In the genomic region with DNA sequence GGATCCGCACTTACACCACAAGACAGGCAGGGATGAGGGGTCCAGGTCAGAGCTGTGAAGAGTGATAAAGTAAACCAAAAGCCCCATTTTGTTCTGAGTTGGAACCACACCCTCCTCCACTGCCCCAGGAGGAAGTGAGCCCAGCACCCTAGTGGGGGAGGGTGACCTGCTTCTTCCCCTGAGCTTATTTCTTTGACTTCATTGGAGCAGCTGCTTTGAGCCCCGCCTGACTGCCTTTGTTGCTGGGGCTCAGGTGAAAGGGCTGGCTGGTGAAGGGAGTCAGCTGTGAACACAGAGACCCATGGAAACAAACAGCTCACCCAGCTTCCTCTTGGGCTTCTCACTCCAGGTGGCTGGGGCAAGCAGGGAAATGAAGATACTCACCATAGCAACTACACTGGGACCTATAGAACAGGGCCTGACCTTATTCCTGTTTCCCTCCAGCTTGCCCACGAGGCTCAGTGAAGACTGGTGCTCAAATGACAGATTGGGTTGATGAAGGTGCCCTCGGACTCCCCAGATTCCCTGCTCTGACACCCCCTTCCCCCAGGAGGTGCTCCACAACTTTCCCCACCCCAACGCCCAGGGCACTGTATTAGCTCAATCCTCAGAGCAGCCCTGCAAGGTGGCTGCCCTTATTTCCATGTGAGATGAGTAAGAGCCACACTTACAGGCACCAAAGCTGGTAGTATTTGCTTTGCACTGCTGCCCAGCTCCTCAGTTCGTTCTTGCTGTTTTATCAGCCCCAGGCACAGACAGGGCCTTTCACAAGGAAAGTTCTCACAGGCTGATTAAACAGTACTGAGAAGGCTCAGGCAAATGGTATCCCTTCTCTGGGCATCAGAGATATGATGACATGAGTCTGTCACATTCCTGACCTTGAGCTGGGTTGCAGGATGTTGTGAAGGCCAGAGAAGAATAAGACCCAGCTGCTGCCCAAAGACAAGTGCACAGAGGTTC, we compare ENCODE assay signal across 1 cellular context.
A peak's percentile ranks its signal among the peaks of the same experiment; 100 is the strongest.
TF ChIP-seq lines count a peak whose summit lies in the region.

No MANE protein-coding gene starts in this region.

TF ChIP-seq in GM12878, 131 proteins besides CTCF, POLR2A, EP300 and RAD21 (continued from another document):
- TF ChIP-seq EZH2 (IDR thresholded peaks at IDR 0.05; ENCODE audit: borderline replicate concordance, control insufficient read depth, low read depth, low read length) = no peak
- TF ChIP-seq PAX5 (IDR thresholded peaks at IDR 0.05; ENCODE audit: borderline replicate concordance, low read depth, low read length) = peak; percentile 49
- no peak for TF ChIP-seq BMI1 (IDR thresholded peaks at IDR 0.05; ENCODE audit: borderline replicate concordance)
- TF ChIP-seq CHD4 (IDR thresholded peaks at IDR 0.05) = no peak
- peak; percentile 55 for TF ChIP-seq RAD51 (IDR thresholded peaks at IDR 0.05)
- peak; percentile 48; the same call in 1 of the 2 replicates for TF ChIP-seq POLR2AphosphoS5 (IDR thresholded peaks at IDR 0.05; ENCODE audit: low read length)
- TF ChIP-seq IKZF2 (IDR thresholded peaks at IDR 0.05) = peak in 1 of 2 experiments; percentile 47; a peak in 2 of 4 replicates
- TF ChIP-seq, protein P1, sequence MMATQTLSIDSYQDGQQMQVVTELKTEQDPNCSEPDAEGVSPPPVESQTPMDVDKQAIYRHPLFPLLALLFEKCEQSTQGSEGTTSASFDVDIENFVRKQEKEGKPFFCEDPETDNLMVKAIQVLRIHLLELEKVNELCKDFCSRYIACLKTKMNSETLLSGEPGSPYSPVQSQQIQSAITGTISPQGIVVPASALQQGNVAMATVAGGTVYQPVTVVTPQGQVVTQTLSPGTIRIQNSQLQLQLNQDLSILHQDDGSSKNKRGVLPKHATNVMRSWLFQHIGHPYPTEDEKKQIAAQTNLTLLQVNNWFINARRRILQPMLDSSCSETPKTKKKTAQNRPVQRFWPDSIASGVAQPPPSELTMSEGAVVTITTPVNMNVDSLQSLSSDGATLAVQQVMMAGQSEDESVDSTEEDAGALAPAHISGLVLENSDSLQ (IDR thresholded peaks at IDR 0.05) = peak; percentile 59; the same call in 1 of the 2 replicates
- no peak for TF ChIP-seq SREBF2 (IDR thresholded peaks at IDR 0.05; ENCODE audit: low read length)
- TF ChIP-seq CREM (IDR thresholded peaks at IDR 0.05; ENCODE audit: low read depth) = peak; percentile 47; the same call in 1 of the 2 replicates
- no peak for TF ChIP-seq ZNF207 (IDR thresholded peaks at IDR 0.05; ENCODE audit: borderline replicate concordance)
- TF ChIP-seq NFIC (IDR thresholded peaks at IDR 0.05; ENCODE audit: low read depth, low read length) = peak; percentile 29; the same call in 1 of the 2 replicates
- TF ChIP-seq, protein P2, sequence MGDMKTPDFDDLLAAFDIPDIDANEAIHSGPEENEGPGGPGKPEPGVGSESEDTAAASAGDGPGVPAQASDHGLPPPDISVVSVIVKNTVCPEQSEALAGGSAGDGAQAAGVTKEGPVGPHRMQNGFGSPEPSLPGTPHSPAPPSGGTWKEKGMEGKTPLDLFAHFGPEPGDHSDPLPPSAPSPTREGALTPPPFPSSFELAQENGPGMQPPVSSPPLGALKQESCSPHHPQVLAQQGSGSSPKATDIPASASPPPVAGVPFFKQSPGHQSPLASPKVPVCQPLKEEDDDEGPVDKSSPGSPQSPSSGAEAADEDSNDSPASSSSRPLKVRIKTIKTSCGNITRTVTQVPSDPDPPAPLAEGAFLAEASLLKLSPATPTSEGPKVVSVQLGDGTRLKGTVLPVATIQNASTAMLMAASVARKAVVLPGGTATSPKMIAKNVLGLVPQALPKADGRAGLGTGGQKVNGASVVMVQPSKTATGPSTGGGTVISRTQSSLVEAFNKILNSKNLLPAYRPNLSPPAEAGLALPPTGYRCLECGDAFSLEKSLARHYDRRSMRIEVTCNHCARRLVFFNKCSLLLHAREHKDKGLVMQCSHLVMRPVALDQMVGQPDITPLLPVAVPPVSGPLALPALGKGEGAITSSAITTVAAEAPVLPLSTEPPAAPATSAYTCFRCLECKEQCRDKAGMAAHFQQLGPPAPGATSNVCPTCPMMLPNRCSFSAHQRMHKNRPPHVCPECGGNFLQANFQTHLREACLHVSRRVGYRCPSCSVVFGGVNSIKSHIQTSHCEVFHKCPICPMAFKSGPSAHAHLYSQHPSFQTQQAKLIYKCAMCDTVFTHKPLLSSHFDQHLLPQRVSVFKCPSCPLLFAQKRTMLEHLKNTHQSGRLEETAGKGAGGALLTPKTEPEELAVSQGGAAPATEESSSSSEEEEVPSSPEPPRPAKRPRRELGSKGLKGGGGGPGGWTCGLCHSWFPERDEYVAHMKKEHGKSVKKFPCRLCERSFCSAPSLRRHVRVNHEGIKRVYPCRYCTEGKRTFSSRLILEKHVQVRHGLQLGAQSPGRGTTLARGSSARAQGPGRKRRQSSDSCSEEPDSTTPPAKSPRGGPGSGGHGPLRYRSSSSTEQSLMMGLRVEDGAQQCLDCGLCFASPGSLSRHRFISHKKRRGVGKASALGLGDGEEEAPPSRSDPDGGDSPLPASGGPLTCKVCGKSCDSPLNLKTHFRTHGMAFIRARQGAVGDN (IDR thresholded peaks at IDR 0.05) = peak; percentile 56; the same call in 1 of the 2 replicates
- TF ChIP-seq, protein P3, sequence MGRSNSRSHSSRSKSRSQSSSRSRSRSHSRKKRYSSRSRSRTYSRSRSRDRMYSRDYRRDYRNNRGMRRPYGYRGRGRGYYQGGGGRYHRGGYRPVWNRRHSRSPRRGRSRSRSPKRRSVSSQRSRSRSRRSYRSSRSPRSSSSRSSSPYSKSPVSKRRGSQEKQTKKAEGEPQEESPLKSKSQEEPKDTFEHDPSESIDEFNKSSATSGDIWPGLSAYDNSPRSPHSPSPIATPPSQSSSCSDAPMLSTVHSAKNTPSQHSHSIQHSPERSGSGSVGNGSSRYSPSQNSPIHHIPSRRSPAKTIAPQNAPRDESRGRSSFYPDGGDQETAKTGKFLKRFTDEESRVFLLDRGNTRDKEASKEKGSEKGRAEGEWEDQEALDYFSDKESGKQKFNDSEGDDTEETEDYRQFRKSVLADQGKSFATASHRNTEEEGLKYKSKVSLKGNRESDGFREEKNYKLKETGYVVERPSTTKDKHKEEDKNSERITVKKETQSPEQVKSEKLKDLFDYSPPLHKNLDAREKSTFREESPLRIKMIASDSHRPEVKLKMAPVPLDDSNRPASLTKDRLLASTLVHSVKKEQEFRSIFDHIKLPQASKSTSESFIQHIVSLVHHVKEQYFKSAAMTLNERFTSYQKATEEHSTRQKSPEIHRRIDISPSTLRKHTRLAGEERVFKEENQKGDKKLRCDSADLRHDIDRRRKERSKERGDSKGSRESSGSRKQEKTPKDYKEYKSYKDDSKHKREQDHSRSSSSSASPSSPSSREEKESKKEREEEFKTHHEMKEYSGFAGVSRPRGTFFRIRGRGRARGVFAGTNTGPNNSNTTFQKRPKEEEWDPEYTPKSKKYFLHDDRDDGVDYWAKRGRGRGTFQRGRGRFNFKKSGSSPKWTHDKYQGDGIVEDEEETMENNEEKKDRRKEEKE (IDR thresholded peaks at IDR 0.05) = no peak
- no peak for TF ChIP-seq BCL11A (IDR thresholded peaks at IDR 0.05; ENCODE audit: low read depth, low read length)
- peak; percentile 81; the same call in 1 of the 2 replicates for TF ChIP-seq YY1 (IDR thresholded peaks at IDR 0.05; ENCODE audit: low read depth, low read length)
- TF ChIP-seq, protein P4, sequence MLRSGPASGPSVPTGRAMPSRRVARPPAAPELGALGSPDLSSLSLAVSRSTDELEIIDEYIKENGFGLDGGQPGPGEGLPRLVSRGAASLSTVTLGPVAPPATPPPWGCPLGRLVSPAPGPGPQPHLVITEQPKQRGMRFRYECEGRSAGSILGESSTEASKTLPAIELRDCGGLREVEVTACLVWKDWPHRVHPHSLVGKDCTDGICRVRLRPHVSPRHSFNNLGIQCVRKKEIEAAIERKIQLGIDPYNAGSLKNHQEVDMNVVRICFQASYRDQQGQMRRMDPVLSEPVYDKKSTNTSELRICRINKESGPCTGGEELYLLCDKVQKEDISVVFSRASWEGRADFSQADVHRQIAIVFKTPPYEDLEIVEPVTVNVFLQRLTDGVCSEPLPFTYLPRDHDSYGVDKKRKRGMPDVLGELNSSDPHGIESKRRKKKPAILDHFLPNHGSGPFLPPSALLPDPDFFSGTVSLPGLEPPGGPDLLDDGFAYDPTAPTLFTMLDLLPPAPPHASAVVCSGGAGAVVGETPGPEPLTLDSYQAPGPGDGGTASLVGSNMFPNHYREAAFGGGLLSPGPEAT (IDR thresholded peaks at IDR 0.05; ENCODE audit: low read depth) = peak; percentile 75
- 0 out of 2 replicates have a peak, but pooled peaks have one; percentile 22 for TF ChIP-seq CBFB (IDR thresholded peaks at IDR 0.05; ENCODE audit: low read depth)
- peak; percentile 62; the same call in 1 of the 2 replicates for TF ChIP-seq IKZF1 (conservative IDR thresholded peaks at IDR 0.05)
- TF ChIP-seq, protein P5, sequence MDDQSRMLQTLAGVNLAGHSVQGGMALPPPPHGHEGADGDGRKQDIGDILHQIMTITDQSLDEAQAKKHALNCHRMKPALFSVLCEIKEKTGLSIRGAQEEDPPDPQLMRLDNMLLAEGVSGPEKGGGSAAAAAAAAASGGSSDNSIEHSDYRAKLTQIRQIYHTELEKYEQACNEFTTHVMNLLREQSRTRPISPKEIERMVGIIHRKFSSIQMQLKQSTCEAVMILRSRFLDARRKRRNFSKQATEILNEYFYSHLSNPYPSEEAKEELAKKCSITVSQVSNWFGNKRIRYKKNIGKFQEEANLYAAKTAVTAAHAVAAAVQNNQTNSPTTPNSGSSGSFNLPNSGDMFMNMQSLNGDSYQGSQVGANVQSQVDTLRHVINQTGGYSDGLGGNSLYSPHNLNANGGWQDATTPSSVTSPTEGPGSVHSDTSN (IDR thresholded peaks at IDR 0.05; ENCODE audit: insufficient replicate concordance, low read depth, low read length) = peak; percentile 45
- TF ChIP-seq, protein P6, sequence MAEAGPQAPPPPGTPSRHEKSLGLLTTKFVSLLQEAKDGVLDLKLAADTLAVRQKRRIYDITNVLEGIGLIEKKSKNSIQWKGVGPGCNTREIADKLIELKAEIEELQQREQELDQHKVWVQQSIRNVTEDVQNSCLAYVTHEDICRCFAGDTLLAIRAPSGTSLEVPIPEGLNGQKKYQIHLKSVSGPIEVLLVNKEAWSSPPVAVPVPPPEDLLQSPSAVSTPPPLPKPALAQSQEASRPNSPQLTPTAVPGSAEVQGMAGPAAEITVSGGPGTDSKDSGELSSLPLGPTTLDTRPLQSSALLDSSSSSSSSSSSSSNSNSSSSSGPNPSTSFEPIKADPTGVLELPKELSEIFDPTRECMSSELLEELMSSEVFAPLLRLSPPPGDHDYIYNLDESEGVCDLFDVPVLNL (IDR thresholded peaks at IDR 0.05; ENCODE audit: low read depth, low read length) = no peak
- TF ChIP-seq, protein P7, sequence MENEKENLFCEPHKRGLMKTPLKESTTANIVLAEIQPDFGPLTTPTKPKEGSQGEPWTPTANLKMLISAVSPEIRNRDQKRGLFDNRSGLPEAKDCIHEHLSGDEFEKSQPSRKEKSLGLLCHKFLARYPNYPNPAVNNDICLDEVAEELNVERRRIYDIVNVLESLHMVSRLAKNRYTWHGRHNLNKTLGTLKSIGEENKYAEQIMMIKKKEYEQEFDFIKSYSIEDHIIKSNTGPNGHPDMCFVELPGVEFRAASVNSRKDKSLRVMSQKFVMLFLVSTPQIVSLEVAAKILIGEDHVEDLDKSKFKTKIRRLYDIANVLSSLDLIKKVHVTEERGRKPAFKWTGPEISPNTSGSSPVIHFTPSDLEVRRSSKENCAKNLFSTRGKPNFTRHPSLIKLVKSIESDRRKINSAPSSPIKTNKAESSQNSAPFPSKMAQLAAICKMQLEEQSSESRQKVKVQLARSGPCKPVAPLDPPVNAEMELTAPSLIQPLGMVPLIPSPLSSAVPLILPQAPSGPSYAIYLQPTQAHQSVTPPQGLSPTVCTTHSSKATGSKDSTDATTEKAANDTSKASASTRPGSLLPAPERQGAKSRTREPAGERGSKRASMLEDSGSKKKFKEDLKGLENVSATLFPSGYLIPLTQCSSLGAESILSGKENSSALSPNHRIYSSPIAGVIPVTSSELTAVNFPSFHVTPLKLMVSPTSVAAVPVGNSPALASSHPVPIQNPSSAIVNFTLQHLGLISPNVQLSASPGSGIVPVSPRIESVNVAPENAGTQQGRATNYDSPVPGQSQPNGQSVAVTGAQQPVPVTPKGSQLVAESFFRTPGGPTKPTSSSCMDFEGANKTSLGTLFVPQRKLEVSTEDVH (IDR thresholded peaks at IDR 0.05; ENCODE audit: low read depth, partially characterized antibody) = peak; percentile 48
- TF ChIP-seq EED (IDR thresholded peaks at IDR 0.05; ENCODE audit: low read depth) = peak; percentile 39
- no peak for TF ChIP-seq ZNF274 (IDR thresholded peaks at IDR 0.05; ENCODE audit: insufficient read depth, insufficient read length)
- 0 out of 2 replicates have a peak, but pooled peaks have one; percentile 52 for TF ChIP-seq RCOR1 (conservative IDR thresholded peaks at IDR 0.05; ENCODE audit: low read depth, low read length)
- TF ChIP-seq NR2C1 (IDR thresholded peaks at IDR 0.05) = no peak
- TF ChIP-seq MTA2 (IDR thresholded peaks at IDR 0.05; ENCODE audit: low read depth) = 0 out of 2 replicates have a peak, but pooled peaks have one; percentile 22
- TF ChIP-seq, protein P8, sequence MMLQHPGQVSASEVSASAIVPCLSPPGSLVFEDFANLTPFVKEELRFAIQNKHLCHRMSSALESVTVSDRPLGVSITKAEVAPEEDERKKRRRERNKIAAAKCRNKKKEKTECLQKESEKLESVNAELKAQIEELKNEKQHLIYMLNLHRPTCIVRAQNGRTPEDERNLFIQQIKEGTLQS (IDR thresholded peaks at IDR 0.05; ENCODE audit: borderline replicate concordance, extremely low read depth, low read depth, low read length) = no peak
- peak; percentile 57 to 63; a peak in 3 of 4 replicates for TF ChIP-seq BHLHE40 (IDR thresholded peaks at IDR 0.05; ENCODE audit: borderline replicate concordance in 1 of 2, low read depth in 2 of 2, low read length in 1 of 2)
- TF ChIP-seq TCF12 (IDR thresholded peaks at IDR 0.05; ENCODE audit: low read depth, low read length) = peak; percentile 88
